ENCODE assay signal across 7 cellular contexts in genomic region chr15:82336180-82336647, GRCh38. TPM values are rescaled to one million over a fixed set of nuclear protein-coding genes. Genes with fewer than 3 reads are reported as not detected.
DNase-seq lines count a peak whose midpoint lies in the region; ATAC-seq, FAIRE-seq and TF ChIP-seq lines count a peak whose summit lies in the region.
"Not testable (repeated sequence)": the region's sequence is repeated elsewhere in the genome, so short reads cannot be mapped to it uniquely, and the experiment has no call there.

No MANE protein-coding gene starts in this region.

- FAIRE-seq in bronchial epithelial cell (lab: Jason Lieb, UNC) = not testable (repeated sequence)

- 64 to 74% methylated on average over 10 of the region's 10 CpGs for WGBS in sigmoid colon, 2 donors

- DNase-seq in bronchial epithelial cell (ENCODE audit: low read depth) (peak; percentile 19), glomerular visceral epithelial cell (ENCODE audit: extremely low spot score) (peak; percentile 35), sigmoid colon (peak; percentile 54)
- DNase-seq in lower lobe of right lung = not testable (repeated sequence)

- TF ChIP-seq EP300 in sigmoid colon (IDR thresholded peaks at IDR 0.05) = not testable (repeated sequence)

- intact Hi-C loops in lower lobe of right lung (cut with DNase I); sigmoid colon (cut with DNase I): not testable (repeated sequence)

- H3K27me3 ChIP-seq in bronchial epithelial cell (ENCODE audit: control insufficient read depth, insufficient read depth, low read length); lower lobe of right lung (ENCODE audit: low read depth); sigmoid colon: not testable (repeated sequence)

- not testable (repeated sequence) for H3K9me3 ChIP-seq in lower lobe of right lung, sigmoid colon

- not testable (repeated sequence) for TF ChIP-seq POLR2A in sigmoid colon (IDR thresholded peaks at IDR 0.05)

- not testable (repeated sequence) for H3K4me1 ChIP-seq in lower lobe of right lung, sigmoid colon

- not testable (repeated sequence) for H3K4me3 ChIP-seq in bronchial epithelial cell (ENCODE audit: low read depth, low read length); lower lobe of right lung; sigmoid colon

- H3K36me3 ChIP-seq in bronchial epithelial cell (ENCODE audit: control insufficient read depth, insufficient read depth, low read length); lower lobe of right lung; sigmoid colon: not testable (repeated sequence)

- ATAC-seq in GM19463 (IDR thresholded peaks at IDR 0.05; ENCODE audit: unreplicated experiment) = peak; percentile 58
- peak; percentile 54 for ATAC-seq in HG03442 (IDR thresholded peaks at IDR 0.05; ENCODE audit: unreplicated experiment)
- ATAC-seq in SK-N-SH treated with all-trans-retinoic acid at 6 μM for 48 hours = peak; percentile 64
- peak; percentile 7 to 23 for ATAC-seq in lower lobe of right lung

- H3K27ac ChIP-seq in lower lobe of right lung, sigmoid colon: not testable (repeated sequence)

- TF ChIP-seq CTCF in bronchial epithelial cell (IDR thresholded peaks at IDR 0.05; ENCODE audit: insufficient read depth, low read length, severe bottlenecking); lower lobe of right lung (IDR thresholded peaks at IDR 0.05); sigmoid colon (IDR thresholded peaks at IDR 0.05): not testable (repeated sequence)

RNA-seq across cellular contexts. Expression of gene GOLGA6L10, which starts 13.1 kb away (rescaled TPM):
- total RNA-seq in bronchial epithelial cell (0.79 and 3.3 TPM in 2 replicates), lower lobe of right lung (0.41 TPM), sigmoid colon (1 to 10 TPM; 1.8 to 3.0 (median 1.8) TPM)
- polyA plus RNA-seq in sigmoid colon = 1 to 10 TPM in 2 of 3 donors, under 1 TPM in 1; 0.60 to 3.0 (median 1.4) TPM
